Comparison of ENCODE assay signal across 1 cellular context in genomic region chr10:78042752-78043104, GRCh38.
TF ChIP-seq lines count a peak whose summit lies in the region.

No MANE protein-coding gene starts in this region.

TF ChIP-seq in GM12878, 131 proteins besides CTCF, POLR2A, EP300 and RAD21:
- TF ChIP-seq ZNF217 (IDR thresholded peaks at IDR 0.05) = no peak
- TF ChIP-seq MTA3 (IDR thresholded peaks at IDR 0.05; ENCODE audit: borderline replicate concordance, low read length) = no peak
- TF ChIP-seq ZBTB33 (IDR thresholded peaks at IDR 0.05) = no peak
- no peak for TF ChIP-seq RCOR1 (conservative IDR thresholded peaks at IDR 0.05; ENCODE audit: low read depth, low read length)
- TF ChIP-seq, protein P1, sequence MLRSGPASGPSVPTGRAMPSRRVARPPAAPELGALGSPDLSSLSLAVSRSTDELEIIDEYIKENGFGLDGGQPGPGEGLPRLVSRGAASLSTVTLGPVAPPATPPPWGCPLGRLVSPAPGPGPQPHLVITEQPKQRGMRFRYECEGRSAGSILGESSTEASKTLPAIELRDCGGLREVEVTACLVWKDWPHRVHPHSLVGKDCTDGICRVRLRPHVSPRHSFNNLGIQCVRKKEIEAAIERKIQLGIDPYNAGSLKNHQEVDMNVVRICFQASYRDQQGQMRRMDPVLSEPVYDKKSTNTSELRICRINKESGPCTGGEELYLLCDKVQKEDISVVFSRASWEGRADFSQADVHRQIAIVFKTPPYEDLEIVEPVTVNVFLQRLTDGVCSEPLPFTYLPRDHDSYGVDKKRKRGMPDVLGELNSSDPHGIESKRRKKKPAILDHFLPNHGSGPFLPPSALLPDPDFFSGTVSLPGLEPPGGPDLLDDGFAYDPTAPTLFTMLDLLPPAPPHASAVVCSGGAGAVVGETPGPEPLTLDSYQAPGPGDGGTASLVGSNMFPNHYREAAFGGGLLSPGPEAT (IDR thresholded peaks at IDR 0.05; ENCODE audit: low read depth) = no peak
- TF ChIP-seq, protein P2, sequence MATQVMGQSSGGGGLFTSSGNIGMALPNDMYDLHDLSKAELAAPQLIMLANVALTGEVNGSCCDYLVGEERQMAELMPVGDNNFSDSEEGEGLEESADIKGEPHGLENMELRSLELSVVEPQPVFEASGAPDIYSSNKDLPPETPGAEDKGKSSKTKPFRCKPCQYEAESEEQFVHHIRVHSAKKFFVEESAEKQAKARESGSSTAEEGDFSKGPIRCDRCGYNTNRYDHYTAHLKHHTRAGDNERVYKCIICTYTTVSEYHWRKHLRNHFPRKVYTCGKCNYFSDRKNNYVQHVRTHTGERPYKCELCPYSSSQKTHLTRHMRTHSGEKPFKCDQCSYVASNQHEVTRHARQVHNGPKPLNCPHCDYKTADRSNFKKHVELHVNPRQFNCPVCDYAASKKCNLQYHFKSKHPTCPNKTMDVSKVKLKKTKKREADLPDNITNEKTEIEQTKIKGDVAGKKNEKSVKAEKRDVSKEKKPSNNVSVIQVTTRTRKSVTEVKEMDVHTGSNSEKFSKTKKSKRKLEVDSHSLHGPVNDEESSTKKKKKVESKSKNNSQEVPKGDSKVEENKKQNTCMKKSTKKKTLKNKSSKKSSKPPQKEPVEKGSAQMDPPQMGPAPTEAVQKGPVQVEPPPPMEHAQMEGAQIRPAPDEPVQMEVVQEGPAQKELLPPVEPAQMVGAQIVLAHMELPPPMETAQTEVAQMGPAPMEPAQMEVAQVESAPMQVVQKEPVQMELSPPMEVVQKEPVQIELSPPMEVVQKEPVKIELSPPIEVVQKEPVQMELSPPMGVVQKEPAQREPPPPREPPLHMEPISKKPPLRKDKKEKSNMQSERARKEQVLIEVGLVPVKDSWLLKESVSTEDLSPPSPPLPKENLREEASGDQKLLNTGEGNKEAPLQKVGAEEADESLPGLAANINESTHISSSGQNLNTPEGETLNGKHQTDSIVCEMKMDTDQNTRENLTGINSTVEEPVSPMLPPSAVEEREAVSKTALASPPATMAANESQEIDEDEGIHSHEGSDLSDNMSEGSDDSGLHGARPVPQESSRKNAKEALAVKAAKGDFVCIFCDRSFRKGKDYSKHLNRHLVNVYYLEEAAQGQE (IDR thresholded peaks at IDR 0.05; ENCODE audit: low read depth, low read length) = no peak
- 0 out of 2 replicates have a peak, but pooled peaks have one; percentile 13 for TF ChIP-seq FOXM1 (IDR thresholded peaks at IDR 0.05; ENCODE audit: low read depth, low read length)
- TF ChIP-seq BACH1 (IDR thresholded peaks at IDR 0.05; ENCODE audit: borderline replicate concordance) = no peak
- TF ChIP-seq CREM (IDR thresholded peaks at IDR 0.05; ENCODE audit: low read depth) = no peak
- TF ChIP-seq, protein P3, sequence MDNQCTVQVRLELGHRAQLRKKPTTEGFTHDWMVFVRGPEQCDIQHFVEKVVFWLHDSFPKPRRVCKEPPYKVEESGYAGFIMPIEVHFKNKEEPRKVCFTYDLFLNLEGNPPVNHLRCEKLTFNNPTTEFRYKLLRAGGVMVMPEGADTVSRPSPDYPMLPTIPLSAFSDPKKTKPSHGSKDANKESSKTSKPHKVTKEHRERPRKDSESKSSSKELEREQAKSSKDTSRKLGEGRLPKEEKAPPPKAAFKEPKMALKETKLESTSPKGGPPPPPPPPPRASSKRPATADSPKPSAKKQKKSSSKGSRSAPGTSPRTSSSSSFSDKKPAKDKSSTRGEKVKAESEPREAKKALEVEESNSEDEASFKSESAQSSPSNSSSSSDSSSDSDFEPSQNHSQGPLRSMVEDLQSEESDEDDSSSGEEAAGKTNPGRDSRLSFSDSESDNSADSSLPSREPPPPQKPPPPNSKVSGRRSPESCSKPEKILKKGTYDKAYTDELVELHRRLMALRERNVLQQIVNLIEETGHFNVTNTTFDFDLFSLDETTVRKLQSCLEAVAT (IDR thresholded peaks at IDR 0.05) = 0 out of 2 replicates have a peak, but pooled peaks have one; percentile 21
- no peak for TF ChIP-seq BCL3 (IDR thresholded peaks at IDR 0.05; ENCODE audit: borderline replicate concordance, insufficient read depth, low read depth, low read length, poor library complexity, severe bottlenecking)
